Comparison of ENCODE assay signal across 9 cellular contexts in genomic region chr7:76509931-76510877, GRCh38. TPM values are rescaled to one million over a fixed set of nuclear protein-coding genes. Genes with fewer than 3 reads are reported as not detected.
DNase-seq lines count a peak whose midpoint lies in the region; ATAC-seq and TF ChIP-seq lines count a peak whose summit lies in the region.
"Had no signal": no experiment of that assay in that cellular context is flagged by ENCODE, and none has a peak within 500 bp of the region (broad histone marks: within the 10 kb centered on the region; RNA-seq: fewer than 3 reads in every experiment).

UPK3B (plus strand) TSS chr7:76510552; CDS start chr7:76510653, 101 bp downstream.

- no peaks in the 10 kb centered on the region for H3K27me3 Mint-ChIP-seq in activated CD8-positive, alpha-beta T cell treated with anti-CD3 and anti-CD28 coated beads for 36 hours

- H3K4me1 ChIP-seq in BLaER1 treated with 17β-estradiol and CSF1 and Interleukin-3, amounts not matched to agents 10 nM and 100 nM: peaks cover 18 to 37% (median 29%) of the 10 kb centered on the region in 10 experiments
- peaks cover 0 to 4% of the 10 kb centered on the region in 2 donors for H3K4me1 ChIP-seq in lung (ENCODE audit: control insufficient read depth in 2 of 2, insufficient read depth in 2 of 2, low read length in 2 of 2)
- no peaks in the 10 kb centered on the region for H3K4me1 ChIP-seq in HAP-1
- H3K4me1 ChIP-seq: parathyroid adenoma had no signal

- no peak within 1 kb of the TSS for H3K27ac Mint-ChIP-seq in activated CD8-positive, alpha-beta T cell treated with anti-CD3 and anti-CD28 coated beads for 36 hours

- peaks cover 0 to 10% (median 0%) of the 10 kb centered on the region in 11 experiments; a peak in 1 of 22 replicates for H4K20me1 ChIP-seq in BLaER1 treated with 17β-estradiol and CSF1 and Interleukin-3, amounts not matched to agents 10 nM and 100 nM

- TF ChIP-seq CTCF in GM20000 (IDR thresholded peaks at IDR 0.05; ENCODE audit: extremely low read depth, missing control alignments) (no peak), lung (IDR thresholded peaks at IDR 0.05; ENCODE audit: control extremely low read depth, extremely low read depth) (no peak)
- no peak for TF ChIP-seq CTCF in activated CD8-positive, alpha-beta T cell treated with anti-CD3 and anti-CD28 coated beads for 36 hours (IDR thresholded peaks at IDR 0.05)

- in situ Hi-C loops in HAP-1 (cut with MboI; ENCODE audit: low sequenced_read_pairs): no loop called here

- H3K4me3 ChIP-seq in BLaER1 treated with 17β-estradiol and CSF1 and Interleukin-3, amounts not matched to agents 10 nM and 100 nM: no peak within 1 kb of the TSS
- H3K4me3 ChIP-seq in lung (no peak within 1 kb of the TSS), HAP-1 (no peak within 1 kb of the TSS)

- H3K27me3 ChIP-seq in BLaER1 treated with 17β-estradiol and CSF1 and Interleukin-3, amounts not matched to agents 10 nM and 100 nM: no peaks in the 10 kb centered on the region
- H3K27me3 ChIP-seq in lung (ENCODE audit: control insufficient read depth, insufficient read depth) (no peaks in the 10 kb centered on the region), HAP-1 (ENCODE audit: low read depth) (no peaks in the 10 kb centered on the region)

- WGBS in lung, 2 donors: 47 to 56% methylated on average over 19 to 20 of the region's 20 CpGs

- H3K4me2 ChIP-seq in BLaER1 treated with 17β-estradiol and CSF1 and Interleukin-3, amounts not matched to agents 10 nM and 100 nM: peak within 1 kb of the TSS in 7 of 11 experiments; percentile 12 to 35 (median 28); a peak in 13 of 22 replicates

- no peaks in the 10 kb centered on the region for H3K9me3 Mint-ChIP-seq in activated CD8-positive, alpha-beta T cell treated with anti-CD3 and anti-CD28 coated beads for 36 hours

- H3K4me1 Mint-ChIP-seq in activated CD8-positive, alpha-beta T cell treated with anti-CD3 and anti-CD28 coated beads for 36 hours (ENCODE audit: low read depth): no peaks in the 10 kb centered on the region

- peaks cover 0 to 19% (median 0%) of the 10 kb centered on the region in 11 experiments; a peak in 6 of 22 replicates for H3K9me3 ChIP-seq in BLaER1 treated with 17β-estradiol and CSF1 and Interleukin-3, amounts not matched to agents 10 nM and 100 nM (replicated peaks in 1 of 11)
- no peaks in the 10 kb centered on the region for H3K9me3 ChIP-seq in lung (ENCODE audit: control insufficient read depth in 2 of 2, insufficient read depth in 1 of 2, low read length in 1 of 2)
- H3K9me3 ChIP-seq in HAP-1: no peaks in the 10 kb centered on the region

- H3K27ac ChIP-seq in BLaER1 treated with 17β-estradiol and CSF1 and Interleukin-3, amounts not matched to agents 10 nM and 100 nM: peak within 1 kb of the TSS in 2 of 11 experiments; percentile 9 to 14; a peak in 2 of 22 replicates
- peak within 1 kb of the TSS in 1 of 2 donors; percentile 62 for H3K27ac ChIP-seq in lung (ENCODE audit: low read depth in 1 of 2, low read length in 1 of 2)
- H3K27ac ChIP-seq: parathyroid adenoma had no signal

- ATAC-seq in activated CD8-positive, alpha-beta T cell treated with anti-CD3 and anti-CD28 coated beads for 36 hours: peak; percentile 58
- ATAC-seq in lung (ENCODE audit: insufficient read depth, low FRiP score) (no peak), GM18867 (IDR thresholded peaks at IDR 0.05; ENCODE audit: unreplicated experiment) (no peak), GM18868 (IDR thresholded peaks at IDR 0.05; ENCODE audit: unreplicated experiment) (no peak)

- H3K4me3 Mint-ChIP-seq in activated CD8-positive, alpha-beta T cell treated with anti-CD3 and anti-CD28 coated beads for 36 hours: no peak within 1 kb of the TSS

- intact Hi-C loops in activated CD8-positive, alpha-beta T cell treated with anti-CD3 and anti-CD28 coated beads for 36 hours (cut with micrococcal nuclease): no loop called here

- peak within 1 kb of the TSS in 2 of 11 experiments; percentile 7 to 11; a peak in 1 of 22 replicates for H3K9ac ChIP-seq in BLaER1 treated with 17β-estradiol and CSF1 and Interleukin-3, amounts not matched to agents 10 nM and 100 nM
- H3K9ac ChIP-seq: parathyroid adenoma had no signal

- DNase-seq in GM20000 (ENCODE audit: low spot score) (peak; percentile 14), lung (ENCODE audit: low spot score) (peak; percentile 52), HAP-1 (ENCODE audit: low spot score in 2 of 2) (no peak), cerebellar cortex (ENCODE audit: low spot score) (no peak)
- no peak for DNase-seq in activated CD8-positive, alpha-beta T cell treated with anti-CD3 and anti-CD28 coated beads for 36 hours

- H3K36me3 Mint-ChIP-seq in activated CD8-positive, alpha-beta T cell treated with anti-CD3 and anti-CD28 coated beads for 36 hours (ENCODE audit: low read depth): peaks cover 2% of the 10 kb centered on the region

- peaks cover 9 to 27% (median 24%) of the 10 kb centered on the region in 11 experiments; a peak in 21 of 22 replicates for H3K36me3 ChIP-seq in BLaER1 treated with 17β-estradiol and CSF1 and Interleukin-3, amounts not matched to agents 10 nM and 100 nM
- H3K36me3 ChIP-seq in lung (ENCODE audit: control insufficient read depth in 2 of 2, insufficient read depth in 2 of 2, low read length in 2 of 2) (peaks cover 0 to 8% of the 10 kb centered on the region in 2 donors), HAP-1 (replicated peaks) (no peaks in the 10 kb centered on the region)

- CTCF ChIA-PET in activated CD8-positive, alpha-beta T cell treated with anti-CD3 and anti-CD28 coated beads for 36 hours (lab: Charles Lee): no interaction called here

- POLR2A ChIA-PET in activated CD8-positive, alpha-beta T cell treated with anti-CD3 and anti-CD28 coated beads for 36 hours (lab: Charles Lee): no interaction called here

RNA-seq across cellular contexts. Expression of gene UPK3B, which starts in this region (rescaled TPM):
- total RNA-seq in activated CD8-positive, alpha-beta T cell treated with anti-CD3 and anti-CD28 coated beads for 36 hours: under 1 TPM in 1 of 2 experiments, not detected in 1; 0.40 TPM
- total RNA-seq in lung: 10 to 100 TPM in 1 of 2 donors, 1 to 10 TPM in 1; 3.6 to 12.4 TPM
- 10 to 100 TPM in 1 of 2 donors, 1 to 10 TPM in 1; 4.7 to 24.3 TPM for polyA plus RNA-seq in lung

Comparison
In these comparisons a context has a peak if more than half of its experiments do, and no peak if none do; other contexts are left out.
1. Peak in ATAC-seq in activated CD8-positive, alpha-beta T cell treated with anti-CD3 and anti-CD28 coated beads for 36 hours; RNA of the gene not detected or under 1 TPM.
2. DNase-seq: peak in GM20000 (single experiment) and lung (single experiment); none in activated CD8-positive, alpha-beta T cell treated with anti-CD3 and anti-CD28 coated beads for 36 hours (single experiment), HAP-1 (0 of 2) and cerebellar cortex (single experiment).